ENCODE assay signal across 28 cellular contexts in genomic region chr6:9405825-9406224, GRCh38.
DNase-seq lines count a peak whose midpoint lies in the region; ATAC-seq, FAIRE-seq and TF ChIP-seq lines count a peak whose summit lies in the region.
"Had no signal": no experiment of that assay in that cellular context is flagged by ENCODE, and none has a peak within 500 bp of the region (broad histone marks: within the 10 kb centered on the region; RNA-seq: fewer than 3 reads in every experiment).

No MANE protein-coding gene starts in this region.

- H2BK120ac ChIP-seq in mesenchymal stem cell (ENCODE audit: low read depth, low read length) = no peak overlapping the region

- H2BK12ac ChIP-seq in mesenchymal stem cell (ENCODE audit: low read length in 2 of 2) = no peak overlapping the region

- H3K36me3 ChIP-seq in HepG2 (replicated peaks in 1 of 2; ENCODE audit: control insufficient read depth in 1 of 2, insufficient read depth in 2 of 2, low read length in 2 of 2) (no peaks in the 10 kb centered on the region), right lobe of liver (no peaks in the 10 kb centered on the region), PC-9 (ENCODE audit: low read depth) (no peaks in the 10 kb centered on the region), pancreas (no peaks in the 10 kb centered on the region), mesenchymal stem cell (ENCODE audit: control insufficient read depth in 1 of 2, insufficient read depth in 2 of 2, low read depth in 1 of 2, low read length in 2 of 2) (no peaks in the 10 kb centered on the region)
- H3K36me3 ChIP-seq: BE2C, heart right ventricle, MG63, neutrophil, SJCRH30, thyroid gland had no signal

- in situ Hi-C loops in HepG2 (cut with HindIII; ENCODE audit: extremely low pct_ligation_motif_present, low pct_unique_long_range_greater_than_20kb) = loop anchor here (25.0 kb wide), 2 partner anchors 419 to 894 kb away; no protein-coding TSS in a partner anchor

- BruUV-seq in HepG2 (replicated peaks; lab: Mats Ljungman, UMichigan) (no TSS peak), PC-9 (replicated peaks; lab: Mats Ljungman, UMichigan) (TSS peak; percentile 80)

- no peak overlapping the region for H3K27ac Mint-ChIP-seq in activated CD4-positive, alpha-beta memory T cell treated with anti-CD3 and anti-CD28 coated beads, Interleukin-2, amount 10 ng/mL, durations not matched to agents 7 days and 5 days
- H3K27ac Mint-ChIP-seq: activated B cell treated with CpG ODN at 0.5 μM for 24 hours; activated T-cell treated with anti-CD3 and anti-CD28 coated beads, Interleukin-2, amount 50 U/mL, for 72 hours; memory B cell; stimulated activated naive CD8-positive, alpha-beta T cell treated with anti-CD3 and anti-CD28 coated beads, Interleukin-15, Interleukin-2, amounts not matched to agents 100 ng/mL and 50 ng/mL, for 24 hours had no signal

- FAIRE-seq in HepG2 (lab: Jason Lieb, UNC) (no peak), pancreas (lab: Jason Lieb, UNC) (no peak)
- FAIRE-seq: G401.6 had no signal

- peaks cover 4% of the 10 kb centered on the region; the same call in 1 of the 2 replicates for H3F3A ChIP-seq in PC-9 (ENCODE audit: insufficient read depth, low read depth)

- H3K14ac ChIP-seq in mesenchymal stem cell (ENCODE audit: low read length in 2 of 2) = no peak overlapping the region

- no peak for TF ChIP-seq RAD21 in HepG2 (CRISPR knock-in tag; IDR thresholded peaks at IDR 0.05)

- WGBS in HepG2 (ENCODE audit: low lambda C conversion rate) = 29% methylated on average over 7 of the region's 7 CpGs
- WGBS in right lobe of liver (ENCODE audit: insufficient coverage, low coverage, low lambda C conversion rate, missing lambda C conversion rate) = 61% methylated on average over 7 of the region's 7 CpGs
- 78 to 80% methylated on average over 7 of the region's 7 CpGs for WGBS in pancreas, 2 donors
- WGBS in mesenchymal stem cell = 83% methylated on average over 7 of the region's 7 CpGs

- H3K4me3 ChIP-seq in HepG2 (replicated peaks in 1 of 3; ENCODE audit: insufficient read depth in 1 of 3, low read depth in 2 of 3, low read length in 3 of 3) (no peak overlapping the region), right lobe of liver (no peak overlapping the region), PC-9 (peak overlapping the region; percentile 31; the same call in 1 of the 2 replicates), pancreas (no peak overlapping the region), mesenchymal stem cell (ENCODE audit: insufficient read depth in 1 of 2, low read depth in 1 of 2, low read length in 2 of 2) (no peak overlapping the region)
- H3K4me3 ChIP-seq: heart right ventricle, MG63, psoas muscle, SJCRH30, thyroid gland had no signal

- H3K27ac ChIP-seq in HepG2 (ENCODE audit: extremely low read length, insufficient read depth, low read length) = no peak overlapping the region
- H3K27ac ChIP-seq in right lobe of liver = no peak overlapping the region
- H3K27ac ChIP-seq in PC-9 = 0 out of 2 replicates have a peak overlapping the region, but pooled peaks have one; percentile 12
- H3K27ac ChIP-seq in foreskin keratinocyte = peak overlapping the region; percentile 4
- H3K27ac ChIP-seq in pancreas = no peak overlapping the region
- H3K27ac ChIP-seq in mesenchymal stem cell (ENCODE audit: low read length, poor library complexity, severe bottlenecking) = no peak overlapping the region
- H3K27ac ChIP-seq: heart right ventricle, neutrophil, psoas muscle, SJCRH30, thyroid gland had no signal

- H3K79me2 ChIP-seq in HepG2 (ENCODE audit: insufficient read depth, low read length) (no peaks in the 10 kb centered on the region), PC-9 (ENCODE audit: low read depth) (no peaks in the 10 kb centered on the region)

- TF ChIP-seq EP300 in HepG2 (IDR thresholded peaks at IDR 0.05; ENCODE audit: low read depth in 2 of 2, low read length in 2 of 2) = no peak
- TF ChIP-seq EP300 in HepG2 (CRISPR knock-in tag; IDR thresholded peaks at IDR 0.05; ENCODE audit: borderline replicate concordance) = no peak

- no peak overlapping the region for H3K4me3 Mint-ChIP-seq in activated CD4-positive, alpha-beta memory T cell treated with anti-CD3 and anti-CD28 coated beads, Interleukin-2, amount 10 ng/mL, durations not matched to agents 7 days and 5 days
- H3K4me3 Mint-ChIP-seq: activated B cell treated with CpG ODN at 0.5 μM for 24 hours; activated T-cell treated with anti-CD3 and anti-CD28 coated beads, Interleukin-2, amount 50 U/mL, for 72 hours; brain; memory B cell; stimulated activated naive CD8-positive, alpha-beta T cell treated with anti-CD3 and anti-CD28 coated beads, Interleukin-15, Interleukin-2, amounts not matched to agents 100 ng/mL and 50 ng/mL, for 24 hours had no signal

- H4K20me1 ChIP-seq in HepG2 (ENCODE audit: insufficient read depth, low read length) (no peaks in the 10 kb centered on the region), PC-9 (ENCODE audit: insufficient read depth) (no peaks in the 10 kb centered on the region)

- H4K8ac ChIP-seq in mesenchymal stem cell (ENCODE audit: low read length) = no peak overlapping the region

- H3K9ac ChIP-seq in HepG2 (ENCODE audit: insufficient read depth, low read depth, low read length) (no peak overlapping the region), mesenchymal stem cell (ENCODE audit: low read length) (no peak overlapping the region)

- H3K4me1 ChIP-seq in HepG2 (ENCODE audit: insufficient read depth, low read length) (no peaks in the 10 kb centered on the region), right lobe of liver (no peaks in the 10 kb centered on the region), PC-9 (replicated peaks; ENCODE audit: insufficient read depth) (peaks cover 16% of the 10 kb centered on the region), foreskin keratinocyte (peaks cover 7% of the 10 kb centered on the region), pancreas (peaks cover under 1 to 4% (median 4%) of the 10 kb centered on the region in 3 donors), mesenchymal stem cell (ENCODE audit: control insufficient read depth, insufficient read depth, low read depth, low read length) (no peaks in the 10 kb centered on the region)
- H3K4me1 ChIP-seq: BE2C, heart right ventricle, psoas muscle, SJCRH30, thyroid gland had no signal

- H3K9me3 ChIP-seq in HepG2 (ENCODE audit: low read length) = no peaks in the 10 kb centered on the region
- H3K9me3 ChIP-seq in right lobe of liver = no peaks in the 10 kb centered on the region
- peaks cover 5% of the 10 kb centered on the region for H3K9me3 ChIP-seq in PC-9 (ENCODE audit: insufficient read depth, low read depth)
- H3K9me3 ChIP-seq in pancreas = no peaks in the 10 kb centered on the region
- no peaks in the 10 kb centered on the region for H3K9me3 ChIP-seq in mesenchymal stem cell (ENCODE audit: control insufficient read depth, low read length)
- H3K9me3 ChIP-seq: BE2C, heart right ventricle, MG63, neutrophil, psoas muscle, SJCRH30, thyroid gland had no signal

- H3K4me1 Mint-ChIP-seq in activated CD4-positive, alpha-beta memory T cell treated with anti-CD3 and anti-CD28 coated beads, Interleukin-2, amount 10 ng/mL, durations not matched to agents 7 days and 5 days = no peaks in the 10 kb centered on the region
- H3K4me1 Mint-ChIP-seq: activated B cell treated with CpG ODN at 0.5 μM for 24 hours, memory B cell had no signal

- no peak overlapping the region for H3K18ac ChIP-seq in mesenchymal stem cell (ENCODE audit: low read depth in 1 of 2, low read length in 2 of 2)

- H3K27me3 ChIP-seq in HepG2 (ENCODE audit: control insufficient read depth in 1 of 2, insufficient read depth in 2 of 2, low read length in 2 of 2) (no peaks in the 10 kb centered on the region), right lobe of liver (peaks cover 0 to 6% of the 10 kb centered on the region in 2 donors), PC-9 (ENCODE audit: insufficient read depth, low read depth) (no peaks in the 10 kb centered on the region), foreskin keratinocyte (no peaks in the 10 kb centered on the region), pancreas (no peaks in the 10 kb centered on the region), mesenchymal stem cell (ENCODE audit: control insufficient read depth in 1 of 2, insufficient read depth in 1 of 2, low read length in 2 of 2) (no peaks in the 10 kb centered on the region)
- H3K27me3 ChIP-seq: BE2C, heart right ventricle, MG63, neutrophil, SJCRH30, thyroid gland had no signal

- no peaks in the 10 kb centered on the region for H3K27me3 Mint-ChIP-seq in activated CD4-positive, alpha-beta memory T cell treated with anti-CD3 and anti-CD28 coated beads, Interleukin-2, amount 10 ng/mL, durations not matched to agents 7 days and 5 days
- H3K27me3 Mint-ChIP-seq: activated B cell treated with CpG ODN at 0.5 μM for 24 hours, brain, memory B cell had no signal

- no peaks in the 10 kb centered on the region for H3K36me3 Mint-ChIP-seq in activated CD4-positive, alpha-beta memory T cell treated with anti-CD3 and anti-CD28 coated beads, Interleukin-2, amount 10 ng/mL, durations not matched to agents 7 days and 5 days (ENCODE audit: low read depth)
- H3K36me3 Mint-ChIP-seq: brain, memory B cell had no signal

- TF ChIP-seq POLR2A in HepG2 (IDR thresholded peaks at IDR 0.05; ENCODE audit: insufficient read depth in 1 of 2, low read depth in 2 of 2, low read length in 2 of 2) = no peak
- TF ChIP-seq POLR2A in right lobe of liver (IDR thresholded peaks at IDR 0.05) = no peak

- H2BK5ac ChIP-seq in mesenchymal stem cell (ENCODE audit: low read depth, low read length, poor library complexity, severe bottlenecking) = no peak overlapping the region

- H2AK5ac ChIP-seq in mesenchymal stem cell (ENCODE audit: low read length, severe bottlenecking) = no peak overlapping the region

- POLR2A ChIA-PET in HepG2 (lab: Yijun Ruan, JAX) = no interaction called here
- POLR2A ChIA-PET in PC-9 (lab: Charles Lee; ENCODE audit: unreplicated experiment) = interaction anchor here (0.6 kb wide), 1 partner anchor 970 kb away, joined by 6 read pairs; no protein-coding TSS in a partner anchor
- POLR2A ChIA-PET in activated CD4-positive, alpha-beta memory T cell treated with anti-CD3 and anti-CD28 coated beads, Interleukin-2, amount 10 ng/mL, durations not matched to agents 7 days and 5 days (lab: Charles Lee) = no interaction called here

- peaks cover 11% of the 10 kb centered on the region for H3K9me3 Mint-ChIP-seq in activated CD4-positive, alpha-beta memory T cell treated with anti-CD3 and anti-CD28 coated beads, Interleukin-2, amount 10 ng/mL, durations not matched to agents 7 days and 5 days
- H3K9me3 Mint-ChIP-seq: activated B cell treated with CpG ODN at 0.5 μM for 24 hours, brain had no signal

- no peak for DNase-seq in HepG2 (ENCODE audit: low spot score)
- DNase-seq in right lobe of liver = no peak
- peak; percentile 32 to 34 for DNase-seq in PC-9
- DNase-seq in foreskin keratinocyte = peak in 1 of 2 donors; percentile 20
- DNase-seq in pancreas = no peak
- DNase-seq in mesenchymal stem cell = no peak
- no peak for DNase-seq in GM03348 (ENCODE audit: low spot score)
- no peak for DNase-seq in activated CD4-positive, alpha-beta memory T cell treated with anti-CD3 and anti-CD28 coated beads, Interleukin-2, amount 10 ng/mL, durations not matched to agents 7 days and 5 days
- DNase-seq: activated B cell treated with CpG ODN at 0.5 μM for 24 hours; activated naive CD4-positive, alpha-beta T cell; activated T-cell treated with anti-CD3 and anti-CD28 coated beads, Interleukin-2, amount 50 U/mL, for 72 hours; BE2C; effector CD4-positive, alpha-beta T cell; erythroblast; heart right ventricle; KBM-7; left cardiac atrium; NCI-H1105 treated with DMSO at 0.1 percent for 48 hours; NCI-H510A treated with DMSO at 0.1 percent for 48 hours; psoas muscle; SJCRH30; thyroid gland had no signal

- H3K79me1 ChIP-seq in mesenchymal stem cell (replicated peaks; ENCODE audit: low read length, poor library complexity, severe bottlenecking) = no peaks in the 10 kb centered on the region

- no peak for TF ChIP-seq CTCF in HepG2 (CRISPR knock-in tag; IDR thresholded peaks at IDR 0.05)
- no peak for TF ChIP-seq CTCF in right lobe of liver (IDR thresholded peaks at IDR 0.05)
- TF ChIP-seq CTCF in PC-9 (conservative IDR thresholded peaks at IDR 0.05) = no peak
- TF ChIP-seq CTCF in foreskin keratinocyte (conservative IDR thresholded peaks at IDR 0.05) = no peak
- no peak for TF ChIP-seq CTCF in pancreas (IDR thresholded peaks at IDR 0.05)

- H4K91ac ChIP-seq in mesenchymal stem cell (ENCODE audit: low read length) = no peak overlapping the region

- H2AFZ ChIP-seq in HepG2 (ENCODE audit: low read length) = no peak overlapping the region
- peak overlapping the region; percentile 66; the same call in 1 of the 2 replicates for H2AFZ ChIP-seq in PC-9
- no peak overlapping the region for H2AFZ ChIP-seq in mesenchymal stem cell (ENCODE audit: low read depth, low read length)

- intact Hi-C loops in HepG2 (cut with micrococcal nuclease; ENCODE audit: unreplicated experiment) (no loop called here), right lobe of liver (cut with DNase I) (no loop called here), PC-9 (cut with micrococcal nuclease; ENCODE audit: unreplicated experiment) (loop anchor here (1.0 to 10.0 kb wide), 4 partner anchors 97 to 1009 kb away; partner anchors contain the start of gene TFAP2A), pancreas (cut with DNase I) (no loop called here)

- H3K23ac ChIP-seq in mesenchymal stem cell (ENCODE audit: low read length in 2 of 2) = no peak overlapping the region

- CTCF ChIA-PET in HepG2 (lab: Yijun Ruan, JAX; ENCODE audit: low intra/inter-chr PET ratio, low total read pairs) = no interaction called here
- CTCF ChIA-PET in PC-9 (lab: Charles Lee) = no interaction called here
- CTCF ChIA-PET in activated CD4-positive, alpha-beta memory T cell treated with anti-CD3 and anti-CD28 coated beads, Interleukin-2, amount 10 ng/mL, durations not matched to agents 7 days and 5 days (lab: Charles Lee) = no interaction called here

- H2BK15ac ChIP-seq in mesenchymal stem cell (ENCODE audit: low read depth, poor library complexity, severe bottlenecking) = no peak overlapping the region

- H3K4ac ChIP-seq in mesenchymal stem cell (ENCODE audit: low read depth in 1 of 2, low read length in 2 of 2) = no peak overlapping the region

- H3K4me2 ChIP-seq in HepG2 (ENCODE audit: low read depth, low read length) (no peak overlapping the region), PC-9 (peak overlapping the region; percentile 72), mesenchymal stem cell (ENCODE audit: low read length, poor library complexity, severe bottlenecking) (no peak overlapping the region)

- ATAC-seq in HepG2 (no peak), right lobe of liver (no peak), foreskin keratinocyte (peak; percentile 33), pancreas (no peak)
- ATAC-seq: activated T-cell treated with anti-CD3 and anti-CD28 coated beads, Interleukin-2, amount 50 U/mL, for 72 hours; heart right ventricle; psoas muscle had no signal

- H3K9me2 ChIP-seq in PC-9 (ENCODE audit: insufficient read depth) = no peaks in the 10 kb centered on the region

Comparison
In these comparisons a context has a peak if more than half of its experiments do, and no peak if none do; other contexts are left out.
1. DNase-seq: peak in PC-9 (2 of 2); none in HepG2 (single experiment), right lobe of liver (0 of 3), pancreas (0 of 6), mesenchymal stem cell (single experiment), GM03348 (single experiment) and activated CD4-positive, alpha-beta memory T cell treated with anti-CD3 and anti-CD28 coated beads, Interleukin-2, amount 10 ng/mL, durations not matched to agents 7 days and 5 days (single experiment).
2. H3K27ac ChIP-seq: peak in PC-9 (single experiment) and foreskin keratinocyte (single experiment); none in HepG2 (single experiment), right lobe of liver (0 of 3), pancreas (0 of 4) and mesenchymal stem cell (single experiment).